1 cellular context compared by ENCODE assay signal in genomic region chr1:206575165-206575893, GRCh38.
A peak's percentile ranks its signal among the peaks of the same experiment; 100 is the strongest.
TF ChIP-seq lines count a peak whose summit lies in the region.

No MANE protein-coding gene starts in this region.

TF ChIP-seq in K562, 482 proteins besides CTCF, POLR2A, EP300 and RAD21 (continued from another document and continues in another):
- TF ChIP-seq RNF219 (CRISPR knock-in tag; IDR thresholded peaks at IDR 0.05) (no peak), NR2C2 (CRISPR knock-in tag; IDR thresholded peaks at IDR 0.05) (no peak; the same call in 1 of the 2 replicates), NR2C2 (tag; IDR thresholded peaks at IDR 0.05) (peak; percentile 97), HMGN3 (IDR thresholded peaks at IDR 0.05; ENCODE audit: borderline replicate concordance, extremely low read depth, insufficient read length, low read depth, low read length) (peak; percentile 38), DNMT1 (IDR thresholded peaks at IDR 0.05) (no peak), FOSL1 (tag; conservative IDR thresholded peaks at IDR 0.05) (peak; percentile 30; the same call in 1 of the 2 replicates), NKRF (IDR thresholded peaks at IDR 0.05; ENCODE audit: borderline replicate concordance) (no peak), ZKSCAN8 (CRISPR knock-in tag; IDR thresholded peaks at IDR 0.05) (no peak), CCNT2 (IDR thresholded peaks at IDR 0.05; ENCODE audit: borderline replicate concordance, extremely low read depth, insufficient read length, low read depth, low read length) (peak; percentile 52), HDAC1 (IDR thresholded peaks at IDR 0.05) (peak in 1 of 2 experiments; percentile 63; a peak in 2 of 4 replicates), LEF1 (IDR thresholded peaks at IDR 0.05) (peak; percentile 88), ID3 (CRISPR knock-in tag; IDR thresholded peaks at IDR 0.05) (no peak), ID3 (tag; IDR thresholded peaks at IDR 0.05) (peak; percentile 73; the same call in 1 of the 2 replicates), TAF7 (tag; IDR thresholded peaks at IDR 0.05) (peak; percentile 17; the same call in 1 of the 2 replicates), TCF7 (IDR thresholded peaks at IDR 0.05; ENCODE audit: borderline replicate concordance) (0 out of 2 replicates have a peak, but pooled peaks have one; percentile 36), ZNF12 (CRISPR knock-in tag; IDR thresholded peaks at IDR 0.05) (peak; percentile 63; the same call in 1 of the 2 replicates), MAFG (tag; conservative IDR thresholded peaks at IDR 0.05) (0 out of 2 replicates have a peak, but pooled peaks have one; percentile 16), PML (IDR thresholded peaks at IDR 0.05; ENCODE audit: low read length) (peak; percentile 70; the same call in 1 of the 2 replicates), MYNN (IDR thresholded peaks at IDR 0.05) (no peak), MYNN (CRISPR knock-in tag; IDR thresholded peaks at IDR 0.05) (no peak), HMBOX1 (IDR thresholded peaks at IDR 0.05) (no peak), ZNF57 (CRISPR knock-in tag; IDR thresholded peaks at IDR 0.05) (no peak), AFF4 (CRISPR knock-in tag; IDR thresholded peaks at IDR 0.05) (0 out of 2 replicates have a peak, but pooled peaks have one; percentile 70), RAD51 (IDR thresholded peaks at IDR 0.05; ENCODE audit: borderline replicate concordance, low read depth) (no peak), NONO (IDR thresholded peaks at IDR 0.05; ENCODE audit: low read depth in 2 of 2, low read length in 1 of 2) (0 out of 4 replicates have a peak, but pooled peaks of 1 of the 2 experiments have one; percentile 15), MGA (IDR thresholded peaks at IDR 0.05) (no peak), ELF1 (tag; IDR thresholded peaks at IDR 0.05) (peak; percentile 84), OTX1 (CRISPR knock-in tag; IDR thresholded peaks at IDR 0.05) (no peak), ZNF507 (tag; conservative IDR thresholded peaks at IDR 0.05) (no peak), CC2D1A (IDR thresholded peaks at IDR 0.05) (no peak), POLR3G (IDR thresholded peaks at IDR 0.05; ENCODE audit: extremely low read depth, insufficient read length, insufficient replicate concordance) (no peak), CLOCK (CRISPR knock-in tag; IDR thresholded peaks at IDR 0.05; ENCODE audit: borderline replicate concordance) (no peak), EHMT2 (IDR thresholded peaks at IDR 0.05) (peak; percentile 73), SMAD1 (IDR thresholded peaks at IDR 0.05; ENCODE audit: low read depth, low read length, partially characterized antibody) (no peak), ZNF133 (CRISPR knock-in tag; IDR thresholded peaks at IDR 0.05) (no peak), ZNF253 (CRISPR knock-in tag; conservative IDR thresholded peaks at IDR 0.05) (no peak), SMARCA4 (IDR thresholded peaks at IDR 0.05) (peak; percentile 71), IFI16 (CRISPR knock-in tag; IDR thresholded peaks at IDR 0.05) (no peak)
